ENCODE assay signal across 8 cellular contexts in the genomic region with DNA sequence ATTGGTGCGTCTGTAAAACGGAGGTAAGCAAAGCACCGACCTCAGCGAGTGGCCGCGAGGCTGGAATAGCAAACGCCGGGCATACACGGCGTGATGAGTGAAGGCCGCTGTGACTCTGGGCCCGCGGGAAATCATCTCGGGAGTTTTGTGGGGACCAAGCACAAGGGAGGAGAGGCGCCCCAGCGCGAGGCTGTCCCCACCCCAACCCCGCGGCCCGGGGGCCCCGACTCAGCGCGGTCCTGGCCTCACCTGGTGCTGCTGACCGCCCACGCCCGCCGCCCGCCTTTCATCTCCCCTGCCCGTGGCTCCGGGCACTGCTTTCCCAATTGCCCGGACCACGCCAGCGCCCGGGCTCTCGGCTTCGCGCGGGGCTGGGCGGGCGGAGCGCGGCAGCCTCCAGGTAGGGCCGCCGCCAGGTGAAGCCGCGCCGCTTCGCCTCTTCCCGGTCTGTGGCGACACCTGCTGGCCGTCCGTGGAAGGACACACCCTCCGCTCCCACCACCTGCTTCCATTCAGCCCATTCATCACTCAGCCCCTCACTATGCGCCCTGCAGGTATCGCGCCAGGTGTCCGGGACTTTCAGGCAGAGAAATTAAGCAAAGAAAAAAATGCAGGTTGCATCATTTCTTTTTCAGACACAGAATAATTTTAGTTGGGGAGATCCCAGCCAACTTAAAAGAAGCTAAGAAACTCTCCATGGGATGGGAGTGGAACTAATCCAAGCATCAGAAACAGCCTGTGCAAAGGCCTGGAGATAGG.
DNase-seq lines count a peak whose midpoint lies in the region; ATAC-seq and TF ChIP-seq lines count a peak whose summit lies in the region.

No MANE protein-coding gene starts in this region.

- H3K9me3 ChIP-seq in CD4-positive, alpha-beta T cell (ENCODE audit: control insufficient read depth, low read length): no peaks in the 10 kb centered on the region
- H3K9me3 ChIP-seq in left lung: no peaks in the 10 kb centered on the region

- ATAC-seq in CD4-positive, alpha-beta T cell (ENCODE audit: poor library complexity): peak; percentile 91
- peak; percentile 84 for ATAC-seq in GM21381 (IDR thresholded peaks at IDR 0.05; ENCODE audit: unreplicated experiment)
- ATAC-seq in left lung: peak; percentile 100

- intact Hi-C loops in CD4-positive, alpha-beta T cell (cut with DNase I, micrococcal nuclease): loop anchor here in 1 of 2 experiments (1.0 to 5.0 kb wide), 3 partner anchors 1255 to 1950 kb away; a partner anchor contains a TSS
- intact Hi-C loops in left lung (cut with DNase I): loop anchor here in 1 of 2 donors (5.0 to 10.0 kb wide), 2 partner anchors 1255 to 1292 kb away; no protein-coding TSS in a partner anchor

- no peak overlapping the region for H3K27ac ChIP-seq in CD4-positive, alpha-beta T cell (ENCODE audit: low read depth, low read length)
- no peak overlapping the region for H3K27ac ChIP-seq in left lung

- H3K27me3 Mint-ChIP-seq in CD4-positive, alpha-beta T cell: peaks cover 91% of the 10 kb centered on the region

- H3K9me3 Mint-ChIP-seq in CD4-positive, alpha-beta T cell: no peaks in the 10 kb centered on the region

- no peaks in the 10 kb centered on the region for H3K36me3 Mint-ChIP-seq in CD4-positive, alpha-beta T cell (ENCODE audit: low read depth)

- no peak overlapping the region for H3K27ac Mint-ChIP-seq in CD4-positive, alpha-beta T cell

- POLR2A ChIA-PET in CD4-positive, alpha-beta T cell (lab: Charles Lee): no interaction called here

- peak overlapping the region in 1 of 2 donors; percentile 6 for H3K4me3 ChIP-seq in left lung

- CTCF ChIA-PET in CD4-positive, alpha-beta T cell (lab: Charles Lee): interaction anchor here (0.7 to 1.2 kb wide), 4 partner anchors 10 to 1951 kb away, joined by 3 to 4 read pairs (median 4); a partner anchor contains a TSS

- no peaks in the 10 kb centered on the region for H3K36me3 ChIP-seq in left lung

- H3K4me1 Mint-ChIP-seq in CD4-positive, alpha-beta T cell (ENCODE audit: low read depth): no peaks in the 10 kb centered on the region

- peaks cover 46% of the 10 kb centered on the region for H3K27me3 ChIP-seq in CD4-positive, alpha-beta T cell (ENCODE audit: control insufficient read depth, insufficient read depth, low read length)
- peaks cover 4 to 59% of the 10 kb centered on the region in 2 donors for H3K27me3 ChIP-seq in left lung

- peak overlapping the region; percentile 54 for H3K4me3 Mint-ChIP-seq in CD4-positive, alpha-beta T cell

- peak; percentile 56 to 84 (median 66) for DNase-seq in CD4-positive, alpha-beta T cell
- DNase-seq in NCI-H1105 treated with DMSO at 0.1 percent for 48 hours (lab: John Stamatoyannopoulos, UW) (peak; percentile 72), cerebellum (ENCODE audit: low spot score) (peak; percentile 67), left lung (peak; percentile 54 to 94), T1000 (lab: John Stamatoyannopoulos, UW) (no peak)
- peak; percentile 64 to 65 for DNase-seq in activated CD4-positive, alpha-beta T cell treated with anti-CD3 and anti-CD28 coated beads for 24 hours (ENCODE audit: low read depth in 2 of 2)
- DNase-seq in stimulated activated CD4-positive, alpha-beta T cell treated with anti-CD3 and anti-CD28 coated beads, TNF-alpha, amount 100 ng/mL, for 1 hour (ENCODE audit: low read depth in 3 of 3, low spot score in 1 of 3): peak; percentile 20 to 78 (median 54)

- peaks cover 4 to 6% of the 10 kb centered on the region in 2 donors for H3K4me1 ChIP-seq in left lung

- peak; percentile 97 for TF ChIP-seq CTCF in CD4-positive, alpha-beta T cell (IDR thresholded peaks at IDR 0.05)
- TF ChIP-seq CTCF in left lung (IDR thresholded peaks at IDR 0.05): peak; percentile 91 to 96
